In the genomic region with DNA sequence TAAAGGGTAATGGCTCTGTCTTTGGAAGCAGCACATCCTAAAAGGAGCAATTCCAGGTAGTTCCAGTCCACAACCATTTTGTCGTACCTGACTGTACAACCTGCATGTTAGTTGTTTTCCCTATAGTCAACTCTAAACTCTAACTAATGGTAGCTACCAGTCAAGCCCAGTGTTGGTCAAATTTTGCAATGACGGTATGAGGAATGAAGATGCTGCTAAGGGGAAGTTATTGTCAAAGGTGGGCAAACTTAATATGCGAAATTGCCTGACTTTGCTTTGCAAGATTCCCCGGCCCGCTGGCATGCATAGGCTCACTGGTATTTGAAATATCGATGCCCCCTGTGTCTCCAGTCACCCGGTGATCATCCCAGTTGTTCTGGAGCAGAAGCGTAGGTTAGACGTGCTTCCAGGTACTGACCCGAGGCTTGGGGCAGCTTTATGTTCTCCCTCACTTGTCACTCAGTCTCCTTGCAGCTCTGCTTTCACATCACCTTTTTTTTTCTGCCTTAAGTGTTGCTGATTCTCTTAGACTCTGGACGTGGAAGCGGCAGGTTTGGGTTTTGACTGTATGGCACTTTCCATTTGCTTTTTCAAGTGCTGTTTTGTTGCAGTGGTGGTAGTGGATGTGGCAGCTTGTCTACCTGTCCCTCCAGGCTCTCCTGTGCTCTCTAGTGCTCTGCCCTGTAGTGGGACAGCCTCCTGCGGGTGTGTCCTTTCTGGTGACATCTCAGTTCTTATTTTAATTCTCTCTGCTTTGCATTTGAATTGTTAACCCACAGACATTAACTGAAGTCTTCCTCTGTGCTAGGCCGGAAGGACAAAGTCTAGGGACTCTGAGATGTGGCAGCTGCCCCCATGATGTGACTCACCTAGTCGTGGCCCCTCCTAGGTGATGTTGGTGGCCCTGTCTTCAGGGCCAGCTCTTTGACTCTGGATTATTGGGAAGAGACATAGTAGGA, we compare ENCODE assay signal across 12 cellular contexts.
DNase-seq lines count a peak whose midpoint lies in the region; ATAC-seq, FAIRE-seq and TF ChIP-seq lines count a peak whose summit lies in the region.
"Had no signal": no experiment of that assay in that cellular context is flagged by ENCODE, and none has a peak within 500 bp of the region (broad histone marks: within the 10 kb centered on the region; RNA-seq: fewer than 3 reads in every experiment).

No MANE protein-coding gene starts in this region.

- no peaks in the 10 kb centered on the region for H3K36me3 ChIP-seq in body of pancreas (replicated peaks in 1 of 2; ENCODE audit: insufficient read depth in 1 of 2, low read depth in 2 of 2)
- H3K36me3 ChIP-seq in pancreas = no peaks in the 10 kb centered on the region
- peaks cover 0 to 11% (median 0%) of the 10 kb centered on the region in 4 donors for H3K36me3 ChIP-seq in upper lobe of left lung
- peaks cover 2 to 15% of the 10 kb centered on the region in 2 donors for H3K36me3 ChIP-seq in aorta (ENCODE audit: control insufficient read depth in 1 of 2, insufficient read depth in 2 of 2, low read length in 1 of 2)

- intact Hi-C loops in body of pancreas (cut with DNase I) = loop anchor here (10.0 kb wide), 1 partner anchor 50 kb away; no protein-coding TSS in a partner anchor
- intact Hi-C loops in pancreas (cut with DNase I) = no loop called here
- intact Hi-C loops in aorta (cut with DNase I) = no loop called here
- intact Hi-C loops in lower leg skin (cut with DNase I; ENCODE audit: low total_unique reads) = no loop called here

- no peak for TF ChIP-seq CTCF in body of pancreas (IDR thresholded peaks at IDR 0.05)
- no peak for TF ChIP-seq CTCF in pancreas (IDR thresholded peaks at IDR 0.05)
- TF ChIP-seq CTCF in upper lobe of left lung (IDR thresholded peaks at IDR 0.05) = no peak
- TF ChIP-seq CTCF in lower leg skin (IDR thresholded peaks at IDR 0.05) = no peak

- peak; percentile 37 for ATAC-seq in GM18861 (IDR thresholded peaks at IDR 0.05; ENCODE audit: unreplicated experiment)
- ATAC-seq in HG02798 (IDR thresholded peaks at IDR 0.05; ENCODE audit: poor library complexity, unreplicated experiment) = peak; percentile 46
- peak; percentile 5 for ATAC-seq in body of pancreas
- ATAC-seq in pancreas = peak in 2 of 4 donors; percentile 12 to 17
- ATAC-seq in upper lobe of left lung (ENCODE audit: low FRiP score in 2 of 2) = no peak
- no peak for ATAC-seq in aorta (ENCODE audit: low FRiP score)
- no peak for ATAC-seq in HG02970 (IDR thresholded peaks at IDR 0.05; ENCODE audit: low FRiP score, unreplicated experiment)
- ATAC-seq: naive thymus-derived CD4-positive, alpha-beta T cell; stimulated activated naive CD8-positive, alpha-beta T cell treated with anti-CD3 and anti-CD28 coated beads, Interleukin-15, Interleukin-2, amounts not matched to agents 100 U/mL and 50 U/mL, for 24 hours had no signal

- H3K27ac ChIP-seq in body of pancreas (peak overlapping the region; percentile 47 to 77 (median 68)), pancreas (peak overlapping the region; percentile 0 to 81 (median 34)), upper lobe of left lung (no peak overlapping the region), aorta (ENCODE audit: low read depth in 1 of 2, low read length in 2 of 2) (no peak overlapping the region)
- H3K27ac ChIP-seq: coronary artery had no signal

- H3K4me1 ChIP-seq in body of pancreas = peaks cover 57% of the 10 kb centered on the region
- peaks cover 23 to 45% (median 25%) of the 10 kb centered on the region in 3 donors for H3K4me1 ChIP-seq in pancreas
- H3K4me1 ChIP-seq in upper lobe of left lung = no peaks in the 10 kb centered on the region
- H3K4me1 ChIP-seq in aorta (ENCODE audit: control insufficient read depth in 1 of 2, insufficient read depth in 2 of 2, low read length in 2 of 2) = no peaks in the 10 kb centered on the region

- no peaks in the 10 kb centered on the region for H3K9me3 ChIP-seq in body of pancreas
- H3K9me3 ChIP-seq in pancreas = no peaks in the 10 kb centered on the region
- no peaks in the 10 kb centered on the region for H3K9me3 ChIP-seq in upper lobe of left lung
- no peaks in the 10 kb centered on the region for H3K9me3 ChIP-seq in aorta (ENCODE audit: control insufficient read depth, low read length)

- TF ChIP-seq EP300 in upper lobe of left lung (IDR thresholded peaks at IDR 0.05) = no peak

- no peak for DNase-seq in body of pancreas
- DNase-seq in pancreas = no peak
- DNase-seq in upper lobe of left lung = no peak
- no peak for DNase-seq in aorta
- DNase-seq in lower leg skin (ENCODE audit: low spot score in 2 of 2) = no peak
- DNase-seq: naive thymus-derived CD4-positive, alpha-beta T cell; stimulated activated CD4-positive, alpha-beta T cell treated with anti-CD3 and anti-CD28 coated beads, Interleukin-4, amount 100 ng/mL, for 1 hour; stimulated activated naive CD8-positive, alpha-beta T cell treated with anti-CD3 and anti-CD28 coated beads, Interleukin-15, Interleukin-2, amounts not matched to agents 100 U/mL and 50 U/mL, for 24 hours had no signal

- TF ChIP-seq POLR2A in body of pancreas (IDR thresholded peaks at IDR 0.05) = no peak
- no peak for TF ChIP-seq POLR2A in upper lobe of left lung (IDR thresholded peaks at IDR 0.05)
- TF ChIP-seq POLR2A in lower leg skin (IDR thresholded peaks at IDR 0.05) = no peak

- no peaks in the 10 kb centered on the region for H3K27me3 ChIP-seq in body of pancreas
- no peaks in the 10 kb centered on the region for H3K27me3 ChIP-seq in pancreas
- H3K27me3 ChIP-seq in upper lobe of left lung = no peaks in the 10 kb centered on the region
- no peaks in the 10 kb centered on the region for H3K27me3 ChIP-seq in aorta (ENCODE audit: control insufficient read depth in 1 of 2, insufficient read depth in 2 of 2, low read length in 1 of 2)

- 83 to 88% methylated on average over 15 of the region's 15 CpGs for WGBS in body of pancreas, 2 donors
- 86 to 87% methylated on average over 15 of the region's 15 CpGs for WGBS in pancreas, 2 donors
- 85 to 89% methylated on average over 15 of the region's 15 CpGs for WGBS in upper lobe of left lung, 2 donors
- 88 to 89% methylated on average over 15 of the region's 15 CpGs for WGBS in aorta, 2 donors
- 87 to 91% methylated on average over 15 of the region's 15 CpGs for WGBS in lower leg skin, 2 donors

- no peak for FAIRE-seq in pancreas (lab: Jason Lieb, UNC)

- H3K4me3 ChIP-seq in body of pancreas (no peak overlapping the region), pancreas (no peak overlapping the region), upper lobe of left lung (no peak overlapping the region), aorta (ENCODE audit: low read length in 2 of 2) (no peak overlapping the region), lower leg skin (ENCODE audit: low read depth, poor library complexity, severe bottlenecking) (no peak overlapping the region)
- H3K4me3 ChIP-seq: coronary artery had no signal

Comparison
In these comparisons a context has a peak if more than half of its experiments do, and no peak if none do; other contexts are left out.
1. ATAC-seq: peak in GM18861 (single experiment), HG02798 (single experiment) and body of pancreas (single experiment); none in upper lobe of left lung (0 of 2), aorta (single experiment) and HG02970 (single experiment).
2. H3K27ac ChIP-seq: peak in body of pancreas (4 of 4) and pancreas (4 of 4); none in upper lobe of left lung (0 of 4) and aorta (0 of 2).